Comparison of ENCODE assay signal across 19 cellular contexts in genomic region chr12:24768415-24768814, GRCh38.
DNase-seq lines count a peak whose midpoint lies in the region; ATAC-seq, FAIRE-seq and TF ChIP-seq lines count a peak whose summit lies in the region.
"Had no signal": no experiment of that assay in that cellular context is flagged by ENCODE, and none has a peak within 500 bp of the region (broad histone marks: within the 10 kb centered on the region; RNA-seq: fewer than 3 reads in every experiment).

No MANE protein-coding gene starts in this region.

- H3K27me3 ChIP-seq in HepG2 (ENCODE audit: control insufficient read depth in 1 of 2, insufficient read depth in 2 of 2, low read length in 2 of 2) (no peaks in the 10 kb centered on the region), right lobe of liver (no peaks in the 10 kb centered on the region), left lung (no peaks in the 10 kb centered on the region)

- no peak overlapping the region for H3K9ac ChIP-seq in HepG2 (ENCODE audit: insufficient read depth, low read depth, low read length)
- H3K9ac ChIP-seq: GM23248 had no signal

- no peak for TF ChIP-seq POLR2A in HepG2 (IDR thresholded peaks at IDR 0.05; ENCODE audit: insufficient read depth in 1 of 2, low read depth in 2 of 2, low read length in 2 of 2)
- TF ChIP-seq POLR2A in right lobe of liver (IDR thresholded peaks at IDR 0.05) = no peak

- DNase-seq in HepG2 (ENCODE audit: low spot score) (no peak), right lobe of liver (no peak), NAMALWA (ENCODE audit: low spot score) (peak; percentile 24), left lung (no peak), UCSD-AML1 (lab: John Stamatoyannopoulos, UW; ENCODE audit: unreplicated experiment) (no peak), activated gamma-delta T cell treated with Interleukin-2 at 50 U/mL for 16 hours (no peak)
- DNase-seq: ACHN; AML-193; CD4-positive, alpha-beta T cell; DMS79 treated with DMSO at 0.1 percent for 48 hours; GF-D8; GM23248; HCEC 1CT had no signal

- H3K79me2 ChIP-seq in HepG2 (ENCODE audit: insufficient read depth, low read length) = no peaks in the 10 kb centered on the region

- no peak overlapping the region for H2AFZ ChIP-seq in HepG2 (ENCODE audit: low read length)
- H2AFZ ChIP-seq: GM23248 had no signal

- TF ChIP-seq EP300 in HepG2 (IDR thresholded peaks at IDR 0.05; ENCODE audit: low read depth in 2 of 2, low read length in 2 of 2) (no peak), HepG2 (CRISPR knock-in tag; IDR thresholded peaks at IDR 0.05; ENCODE audit: borderline replicate concordance) (no peak)

- no peak overlapping the region for H3K4me3 ChIP-seq in HepG2 (replicated peaks in 1 of 3; ENCODE audit: insufficient read depth in 1 of 3, low read depth in 2 of 3, low read length in 3 of 3)
- H3K4me3 ChIP-seq in right lobe of liver = no peak overlapping the region
- no peak overlapping the region for H3K4me3 ChIP-seq in left lung
- H3K4me3 ChIP-seq: GM12878, GM23248 had no signal

- ATAC-seq in HepG2 = peak; percentile 55; the same call in 2 of the 3 replicates
- ATAC-seq in right lobe of liver = no peak
- ATAC-seq in left lung = peak; percentile 49
- ATAC-seq: GM12878 had no signal

- in situ Hi-C loops in HepG2 (cut with HindIII; ENCODE audit: extremely low pct_ligation_motif_present, low pct_unique_long_range_greater_than_20kb) = no loop called here

- H3K4me2 ChIP-seq in HepG2 (ENCODE audit: low read depth, low read length) = no peak overlapping the region

- TF ChIP-seq CTCF in HepG2 (CRISPR knock-in tag; IDR thresholded peaks at IDR 0.05) (no peak), right lobe of liver (IDR thresholded peaks at IDR 0.05) (no peak), left lung (IDR thresholded peaks at IDR 0.05) (no peak)

- POLR2A ChIA-PET in HepG2 (lab: Yijun Ruan, JAX) = interaction anchor here (1.4 to 1.8 kb wide), 2 partner anchors 9 to 14 kb away, joined by 3 to 6 read pairs; no protein-coding TSS in a partner anchor

- FAIRE-seq in HepG2 (lab: Jason Lieb, UNC) = no peak
- FAIRE-seq: A204.1, D721Med, GM12878, GM19239, H54 had no signal

- H3K36me3 ChIP-seq in HepG2 (replicated peaks in 1 of 2; ENCODE audit: control insufficient read depth in 1 of 2, insufficient read depth in 2 of 2, low read length in 2 of 2) (no peaks in the 10 kb centered on the region), right lobe of liver (no peaks in the 10 kb centered on the region), left lung (no peaks in the 10 kb centered on the region)

- no peak overlapping the region for H3K27ac ChIP-seq in HepG2 (ENCODE audit: extremely low read length, insufficient read depth, low read length)
- H3K27ac ChIP-seq in right lobe of liver = no peak overlapping the region
- no peak overlapping the region for H3K27ac ChIP-seq in left lung
- H3K27ac ChIP-seq: C4-2B, GM23248 had no signal

- no peak for TF ChIP-seq RAD21 in HepG2 (CRISPR knock-in tag; IDR thresholded peaks at IDR 0.05)

- H3K4me1 ChIP-seq in HepG2 (ENCODE audit: insufficient read depth, low read length) = no peaks in the 10 kb centered on the region
- H3K4me1 ChIP-seq in right lobe of liver = no peaks in the 10 kb centered on the region
- no peaks in the 10 kb centered on the region for H3K4me1 ChIP-seq in left lung

- no TSS peak for BruUV-seq in HepG2 (replicated peaks; lab: Mats Ljungman, UMichigan)

- intact Hi-C loops in HepG2 (cut with micrococcal nuclease; ENCODE audit: unreplicated experiment) = no loop called here
- intact Hi-C loops in right lobe of liver (cut with DNase I) = no loop called here
- intact Hi-C loops in left lung (cut with DNase I) = no loop called here

- H3K9me3 ChIP-seq in HepG2 (ENCODE audit: low read length) = peaks cover 9% of the 10 kb centered on the region
- no peaks in the 10 kb centered on the region for H3K9me3 ChIP-seq in right lobe of liver
- peaks cover 0 to 13% of the 10 kb centered on the region in 2 donors for H3K9me3 ChIP-seq in left lung

- CTCF ChIA-PET in HepG2 (lab: Yijun Ruan, JAX; ENCODE audit: low intra/inter-chr PET ratio, low total read pairs) = no interaction called here

- H4K20me1 ChIP-seq in HepG2 (ENCODE audit: insufficient read depth, low read length) = no peaks in the 10 kb centered on the region

TF ChIP-seq in HepG2, 621 proteins besides CTCF, POLR2A, EP300 and RAD21:
- TF ChIP-seq ZNF44 (CRISPR knock-in tag; IDR thresholded peaks at IDR 0.05) (no peak), DDIT3 (CRISPR knock-in tag; IDR thresholded peaks at IDR 0.05) (no peak)

Comparison
In these comparisons a context has a peak if more than half of its experiments do, and no peak if none do; other contexts are left out.
1. ATAC-seq: peak in HepG2 (single experiment) and left lung (single experiment); none in right lobe of liver (0 of 4).